10 cellular contexts compared by ENCODE assay signal in genomic region chr9:120894404-120895226, GRCh38. TPM values are rescaled to one million over a fixed set of nuclear protein-coding genes. Genes with fewer than 3 reads are reported as not detected.
DNase-seq lines count a peak whose midpoint lies in the region; ATAC-seq, FAIRE-seq and TF ChIP-seq lines count a peak whose summit lies in the region.
"Had no signal": no experiment of that assay in that cellular context is flagged by ENCODE, and none has a peak within 500 bp of the region (broad histone marks: within the 10 kb centered on the region; RNA-seq: fewer than 3 reads in every experiment).

No MANE protein-coding gene starts in this region.

- intact Hi-C loops in IMR-90 (cut with micrococcal nuclease) (no loop called here), endothelial cell of umbilical vein (cut with micrococcal nuclease) (loop anchor here (1.0 kb wide), 1 partner anchor 31 kb away; no protein-coding TSS in a partner anchor)

- H2AK5ac ChIP-seq in IMR-90 (ENCODE audit: low read depth, low read length) = 0 out of 2 replicates have a peak overlapping the region, but pooled peaks have one; percentile 20

- no peak overlapping the region for H2BK20ac ChIP-seq in IMR-90 (ENCODE audit: low read depth, low read length)

- H2BK5ac ChIP-seq in IMR-90 (ENCODE audit: low read depth, low read length, poor library complexity, severe bottlenecking) = no peak overlapping the region

- H4K8ac ChIP-seq in IMR-90 (ENCODE audit: low read depth in 2 of 2, low read length in 2 of 2) = no peak overlapping the region

- WGBS in IMR-90 (ENCODE audit: extremely low coverage in 2 of 2, insufficient read length in 1 of 2), 2 experiments = 25% methylated on average over 10 of the region's 63 CpGs; no CpG with 5 or more reads in 1 of the 2 experiments

- FAIRE-seq in endothelial cell of umbilical vein (lab: Jason Lieb, UNC) = no peak

- TF ChIP-seq CTCF in AG04450 (IDR thresholded peaks at IDR 0.05; ENCODE audit: low read depth, low read length) = no peak
- no peak for TF ChIP-seq CTCF in IMR-90 (conservative IDR thresholded peaks at IDR 0.05; ENCODE audit: low read depth, low read length)
- no peak for TF ChIP-seq CTCF in endothelial cell of umbilical vein (IDR thresholded peaks at IDR 0.05; ENCODE audit: extremely low read depth in 1 of 2, insufficient read depth in 1 of 2, low read depth in 1 of 2, low read length in 2 of 2)

- H4K5ac ChIP-seq in IMR-90 (ENCODE audit: low read depth, low read length) = no peak overlapping the region

- TF ChIP-seq POLR2A in IMR-90 (IDR thresholded peaks at IDR 0.05; ENCODE audit: low read depth, low read length) (no peak), endothelial cell of umbilical vein (IDR thresholded peaks at IDR 0.05; ENCODE audit: low read depth, low read length) (no peak)

- no peak overlapping the region for H3K14ac ChIP-seq in IMR-90 (replicated peaks; ENCODE audit: low read depth, low read length)

- in situ Hi-C loops in IMR-90 (cut with MboI; ENCODE audit: low sequenced_read_pairs) = no loop called here

- H3K4me1 ChIP-seq in IMR-90 (ENCODE audit: control insufficient read depth, insufficient read depth, low read length) (no peaks in the 10 kb centered on the region), endothelial cell of umbilical vein (ENCODE audit: control insufficient read depth, extremely low read depth, insufficient read depth, low read length) (peaks cover 25% of the 10 kb centered on the region), mucosa of stomach (ENCODE audit: control insufficient read depth, insufficient read depth, low read length) (peaks cover 7% of the 10 kb centered on the region)

- H2BK120ac ChIP-seq in IMR-90 (ENCODE audit: low read depth, low read length) = no peak overlapping the region; the same call in none of the 2 replicates

- DNase-seq in AG04450 (ENCODE audit: low read depth, low spot score) = no peak
- DNase-seq in IMR-90 = no peak
- DNase-seq in endothelial cell of umbilical vein (ENCODE audit: low read depth, low spot score) = peak; percentile 31
- DNase-seq in DMS153 (lab: John Stamatoyannopoulos, UW) = no peak
- no peak for DNase-seq in COLO668 (lab: John Stamatoyannopoulos, UW; ENCODE audit: unreplicated experiment)
- DNase-seq: EL, KBM-7 had no signal

- H3K4me2 ChIP-seq in IMR-90 (ENCODE audit: low read depth, low read length) = no peak overlapping the region
- peak overlapping the region; percentile 31 for H3K4me2 ChIP-seq in endothelial cell of umbilical vein (ENCODE audit: insufficient read depth, low read length)

- peak overlapping the region; percentile 62 for H2AK9ac ChIP-seq in IMR-90 (replicated peaks; ENCODE audit: low read depth, low read length, poor library complexity)

- ATAC-seq in IMR-90 (ENCODE audit: low read depth) = peak; percentile 46
- ATAC-seq in HG02884 (IDR thresholded peaks at IDR 0.05; ENCODE audit: unreplicated experiment) = no peak
- no peak for ATAC-seq in HG03354 (IDR thresholded peaks at IDR 0.05; ENCODE audit: poor library complexity, severe bottlenecking, unreplicated experiment)

- CTCF ChIA-PET in AG04450 (lab: Charles Lee) = interaction anchor here (1.4 kb wide), 1 partner anchor 165 kb away, joined by 6 read pairs; no protein-coding TSS in a partner anchor
- CTCF ChIA-PET in IMR-90 (lab: Yijun Ruan, JAX) = no interaction called here
- CTCF ChIA-PET in endothelial cell of umbilical vein (lab: Charles Lee) = interaction anchor here (2.9 kb wide), 1 partner anchor 42 kb away, joined by 8 read pairs; no protein-coding TSS in a partner anchor

- H3K4me3 ChIP-seq in AG04450 (ENCODE audit: low read depth, low read length) (no peak overlapping the region), IMR-90 (ENCODE audit: insufficient read depth, low read depth, low read length) (no peak overlapping the region), endothelial cell of umbilical vein (replicated peaks in 1 of 3; ENCODE audit: insufficient read depth in 1 of 3, low read depth in 1 of 3, low read length in 3 of 3) (no peak overlapping the region), mucosa of stomach (ENCODE audit: low read length) (peak overlapping the region; percentile 19)

- H4K91ac ChIP-seq in IMR-90 (ENCODE audit: insufficient read depth, low read depth, low read length) = no peak overlapping the region

- H2AFZ ChIP-seq in IMR-90 (replicated peaks; ENCODE audit: low read length, poor library complexity) (peak overlapping the region; percentile 40), endothelial cell of umbilical vein (ENCODE audit: low read depth, low read length) (peak overlapping the region; percentile 27)

- no peak overlapping the region for H2BK15ac ChIP-seq in IMR-90 (ENCODE audit: low read depth, low read length)

- H3K4ac ChIP-seq in IMR-90 (ENCODE audit: low read depth, low read length) = peak overlapping the region; percentile 65

- H3K23ac ChIP-seq in IMR-90 (ENCODE audit: low read depth, low read length) = peak overlapping the region; percentile 24; the same call in 1 of the 2 replicates

- POLR2A ChIA-PET in AG04450 (lab: Yijun Ruan, JAX) (no interaction called here), IMR-90 (lab: Charles Lee; ENCODE audit: unreplicated experiment) (no interaction called here), endothelial cell of umbilical vein (lab: Charles Lee) (interaction anchor here (0.6 kb wide), 1 partner anchor 165 kb away, joined by 3 read pairs; no protein-coding TSS in a partner anchor)

- no peak overlapping the region for H3K56ac ChIP-seq in IMR-90 (ENCODE audit: extremely low read depth, insufficient read depth, low read length)

- H3K79me2 ChIP-seq in endothelial cell of umbilical vein (ENCODE audit: control insufficient read depth, insufficient read depth, low read length) = no peaks in the 10 kb centered on the region

- H3K27ac ChIP-seq in AG04450 (ENCODE audit: low read depth, low read length) (peak overlapping the region; percentile 11), IMR-90 (ENCODE audit: insufficient read depth, low read length) (no peak overlapping the region), endothelial cell of umbilical vein (ENCODE audit: insufficient read depth, low read depth, low read length) (no peak overlapping the region)

- no peak overlapping the region for H3K9ac ChIP-seq in IMR-90 (ENCODE audit: low read depth, low read length)
- H3K9ac ChIP-seq in endothelial cell of umbilical vein (replicated peaks; ENCODE audit: extremely low read depth, insufficient read depth, low read length) = peak overlapping the region; percentile 40
- H3K9ac ChIP-seq in mucosa of stomach (ENCODE audit: low read length) = peak overlapping the region; percentile 25

- no peaks in the 10 kb centered on the region for H3K79me1 ChIP-seq in IMR-90 (ENCODE audit: low read depth in 1 of 2, low read length in 2 of 2)

- dilution Hi-C loops in IMR-90 (cut with HindIII; ENCODE audit: low sequenced_read_pairs, unreplicated experiment) = no loop called here
- dilution Hi-C loops in endothelial cell of umbilical vein (cut with MboI; ENCODE audit: extremely low pct_ligation_motif_present, low sequenced_read_pairs) = no loop called here

- no peak for TF ChIP-seq RAD21 in IMR-90 (IDR thresholded peaks at IDR 0.05; ENCODE audit: low read length)

- H3K9me1 ChIP-seq in IMR-90 (ENCODE audit: insufficient read depth, low read length) = no peaks in the 10 kb centered on the region
- no peaks in the 10 kb centered on the region for H3K9me1 ChIP-seq in endothelial cell of umbilical vein (replicated peaks; ENCODE audit: control insufficient read depth, extremely low read depth, insufficient read depth, low read length)

- BruUV-seq in IMR-90 (replicated peaks; lab: Mats Ljungman, UMichigan) (no TSS peak), endothelial cell of umbilical vein (replicated peaks; lab: Mats Ljungman, UMichigan) (no TSS peak)

- no peak overlapping the region for H3K18ac ChIP-seq in IMR-90 (ENCODE audit: low read depth, low read length)

- H3K9me3 ChIP-seq in AG04450 (ENCODE audit: control insufficient read depth, insufficient read depth, low read length) (no peaks in the 10 kb centered on the region), IMR-90 (ENCODE audit: control insufficient read depth, insufficient read depth, low read length) (no peaks in the 10 kb centered on the region), endothelial cell of umbilical vein (replicated peaks; ENCODE audit: control insufficient read depth, insufficient read depth, low read length) (no peaks in the 10 kb centered on the region), mucosa of stomach (ENCODE audit: control insufficient read depth, low read length) (no peaks in the 10 kb centered on the region)

- H4K20me1 ChIP-seq in IMR-90 (ENCODE audit: insufficient read depth, low read length) (no peaks in the 10 kb centered on the region; the same call in 1 of the 2 replicates), endothelial cell of umbilical vein (replicated peaks; ENCODE audit: control insufficient read depth, extremely low read depth, insufficient read depth, low read length) (no peaks in the 10 kb centered on the region)

- H3K27me3 ChIP-seq in AG04450 (ENCODE audit: control insufficient read depth, insufficient read depth, low read length) = peaks cover 2% of the 10 kb centered on the region
- H3K27me3 ChIP-seq in IMR-90 (ENCODE audit: control insufficient read depth, insufficient read depth, low read length) = peaks cover 2% of the 10 kb centered on the region; the same call in 1 of the 2 replicates
- peaks cover 0 to under 1% of the 10 kb centered on the region in 2 experiments for H3K27me3 ChIP-seq in endothelial cell of umbilical vein (ENCODE audit: control insufficient read depth in 2 of 2, insufficient read depth in 2 of 2, low read length in 2 of 2)
- peaks cover 6% of the 10 kb centered on the region for H3K27me3 ChIP-seq in mucosa of stomach (ENCODE audit: control insufficient read depth, insufficient read depth, low read length)

- no peaks in the 10 kb centered on the region for H3K36me3 ChIP-seq in IMR-90 (ENCODE audit: control insufficient read depth, insufficient read depth, low read length)
- no peaks in the 10 kb centered on the region for H3K36me3 ChIP-seq in endothelial cell of umbilical vein (ENCODE audit: control insufficient read depth in 2 of 2, extremely low read depth in 1 of 2, insufficient read depth in 2 of 2, low read length in 2 of 2)
- H3K36me3 ChIP-seq in mucosa of stomach (ENCODE audit: control insufficient read depth, insufficient read depth, low read length) = no peaks in the 10 kb centered on the region

RNA-seq across cellular contexts. Expression of gene PHF19, which starts 17.6 kb away (rescaled TPM):
- 20.4 and 30.5 TPM in 2 replicates for polyA plus RNA-seq in AG04450 (2011; rRNA removed)
- polyA minus RNA-seq in AG04450 (2011; rRNA and poly(A)+ RNA removed) = 37.0 and 56.0 TPM in 2 replicates
- total RNA-seq in IMR-90 (2012; rRNA removed) = 36.1 and 37.6 TPM in 2 replicates
- 55.6 and 56.9 TPM in 2 replicates for polyA plus RNA-seq in IMR-90 (2012; rRNA removed)
- polyA plus RNA-seq in IMR-90 (2012; cell fraction: cytosol; rRNA removed) = 52.9 and 59.9 TPM in 2 replicates
- polyA plus RNA-seq in IMR-90 (2012; cell fraction: nucleus; rRNA removed; ENCODE audit: low replicate concordance) = 37.1 and 52.4 TPM in 2 replicates
- total RNA-seq in endothelial cell of umbilical vein = 138 and 153 TPM in 2 replicates
- 101 and 102 TPM in 2 replicates for polyA plus RNA-seq in endothelial cell of umbilical vein
- 103 and 119 TPM in 2 replicates for polyA plus RNA-seq in endothelial cell of umbilical vein (2011; cell fraction: cytosol; rRNA removed)
- polyA plus RNA-seq in endothelial cell of umbilical vein (2011; cell fraction: nucleus; rRNA removed) = 121 and 131 TPM in 2 replicates
- 83.6 and 113 TPM in 2 replicates for polyA plus RNA-seq in endothelial cell of umbilical vein (2012)
- 87.7 and 89.1 TPM in 2 replicates for polyA minus RNA-seq in endothelial cell of umbilical vein
- 67.3 TPM for polyA minus RNA-seq in endothelial cell of umbilical vein (2011; cell fraction: cytosol; rRNA and poly(A)+ RNA removed)
- polyA minus RNA-seq in endothelial cell of umbilical vein (2011; cell fraction: nucleus; rRNA and poly(A)+ RNA removed) = 53.8 and 54.3 TPM in 2 replicates

RNA-seq across cellular contexts. Expression of gene TRAF1, which starts 32.0 kb away (rescaled TPM):
- polyA plus RNA-seq in AG04450 (2011; rRNA removed) = 3.7 and 4.0 TPM in 2 replicates
- polyA minus RNA-seq in AG04450 (2011; rRNA and poly(A)+ RNA removed) = 5.7 and 7.6 TPM in 2 replicates
- 3.1 and 3.9 TPM in 2 replicates for total RNA-seq in IMR-90 (2012; rRNA removed)
- 3.7 and 4.1 TPM in 2 replicates for polyA plus RNA-seq in IMR-90 (2012; rRNA removed)
- 2.0 and 2.9 TPM in 2 replicates for polyA plus RNA-seq in IMR-90 (2012; cell fraction: cytosol; rRNA removed)
- 5.6 and 6.9 TPM in 2 replicates for polyA plus RNA-seq in IMR-90 (2012; cell fraction: nucleus; rRNA removed; ENCODE audit: low replicate concordance)
- total RNA-seq in endothelial cell of umbilical vein = 1.4 and 2.0 TPM in 2 replicates
- polyA plus RNA-seq in endothelial cell of umbilical vein = 2.6 and 2.8 TPM in 2 replicates
- polyA plus RNA-seq in endothelial cell of umbilical vein (2011; cell fraction: cytosol; rRNA removed) = 1.3 and 2.2 TPM in 2 replicates
- 9.0 and 10.0 TPM in 2 replicates for polyA plus RNA-seq in endothelial cell of umbilical vein (2011; cell fraction: nucleus; rRNA removed)
- polyA plus RNA-seq in endothelial cell of umbilical vein (2012) = 3.1 and 6.9 TPM in 2 replicates
- 2.3 and 2.6 TPM in 2 replicates for polyA minus RNA-seq in endothelial cell of umbilical vein
- polyA minus RNA-seq in endothelial cell of umbilical vein (2011; cell fraction: cytosol; rRNA and poly(A)+ RNA removed) = 0.31 TPM
- polyA minus RNA-seq in endothelial cell of umbilical vein (2011; cell fraction: nucleus; rRNA and poly(A)+ RNA removed) = 3.0 TPM in 2 replicates

RNA-seq across cellular contexts. Expression of gene PSMD5, which starts 51.9 kb away (rescaled TPM):
- polyA plus RNA-seq in AG04450 (2011; rRNA removed) (43.2 and 57.6 TPM in 2 replicates), IMR-90 (2012; rRNA removed) (23.1 and 26.1 TPM in 2 replicates), endothelial cell of umbilical vein (15.9 and 20.4 TPM in 2 replicates)
- 18.3 and 28.8 TPM in 2 replicates for polyA minus RNA-seq in AG04450 (2011; rRNA and poly(A)+ RNA removed)
- total RNA-seq in IMR-90 (2012; rRNA removed) (25.6 and 38.9 TPM in 2 replicates), endothelial cell of umbilical vein (62.2 and 70.2 TPM in 2 replicates)
- 8.2 and 8.4 TPM in 2 replicates for polyA plus RNA-seq in IMR-90 (2012; cell fraction: cytosol; rRNA removed)
- polyA plus RNA-seq in IMR-90 (2012; cell fraction: nucleus; rRNA removed; ENCODE audit: low replicate concordance) = 3.0 and 16.9 TPM in 2 replicates
- 24.0 and 25.7 TPM in 2 replicates for polyA plus RNA-seq in endothelial cell of umbilical vein (2011; cell fraction: cytosol; rRNA removed)
- polyA plus RNA-seq in endothelial cell of umbilical vein (2011; cell fraction: nucleus; rRNA removed) = 18.3 and 30.9 TPM in 2 replicates
- polyA plus RNA-seq in endothelial cell of umbilical vein (2012) = 40.2 and 52.5 TPM in 2 replicates
- 25.2 and 32.3 TPM in 2 replicates for polyA minus RNA-seq in endothelial cell of umbilical vein
- 33.8 TPM for polyA minus RNA-seq in endothelial cell of umbilical vein (2011; cell fraction: cytosol; rRNA and poly(A)+ RNA removed)
- polyA minus RNA-seq in endothelial cell of umbilical vein (2011; cell fraction: nucleus; rRNA and poly(A)+ RNA removed) = 16.3 and 21.7 TPM in 2 replicates
